In the genomic region with DNA sequence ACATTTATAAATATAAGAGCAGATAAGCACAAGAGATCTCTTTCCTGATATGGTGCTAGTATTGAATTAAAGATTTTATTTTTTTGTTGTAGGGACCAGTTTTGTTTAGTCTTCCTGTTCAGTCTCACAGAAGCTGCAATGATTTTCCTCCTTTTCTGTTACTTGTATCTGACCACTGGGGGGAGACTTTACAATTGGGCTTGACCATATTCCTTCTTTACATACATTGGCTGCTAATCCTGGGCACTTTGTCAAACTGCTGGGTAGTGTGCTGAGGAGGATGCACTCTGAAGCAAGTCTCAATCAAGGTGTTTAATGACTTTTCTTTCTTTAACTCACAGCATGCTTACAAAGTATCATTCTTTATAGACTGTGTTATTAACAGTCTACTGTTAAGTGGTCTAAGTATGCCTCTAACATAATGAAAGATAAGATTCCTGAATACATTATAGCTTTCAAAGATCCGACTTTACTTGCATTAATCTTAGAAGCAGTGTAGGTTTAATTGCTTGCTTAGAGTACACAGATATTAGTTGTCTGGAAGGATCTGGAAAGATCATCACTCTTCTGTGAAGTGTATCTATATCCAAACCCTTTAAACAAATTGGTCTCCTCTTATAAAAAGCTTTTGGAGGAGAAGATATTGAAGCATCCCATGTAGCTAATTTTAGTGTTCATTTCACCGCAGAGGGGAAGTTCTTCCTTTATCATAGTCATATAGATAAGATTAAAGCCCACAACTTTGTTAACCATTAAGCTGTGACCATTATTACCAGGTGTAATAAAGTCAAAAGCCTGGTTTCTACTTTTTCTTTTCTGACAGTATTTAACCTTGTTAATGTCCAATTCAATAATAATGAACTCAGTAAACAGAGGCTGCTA, we compare ENCODE assay signal across 8 cellular contexts.
A peak's percentile ranks its signal among the peaks of the same experiment; 100 is the strongest.
DNase-seq lines count a peak whose midpoint lies in the region; ATAC-seq and TF ChIP-seq lines count a peak whose summit lies in the region.

No MANE protein-coding gene starts in this region.

- peaks cover 53% of the 10 kb centered on the region for H3K4me1 Mint-ChIP-seq in stimulated activated naive CD8-positive, alpha-beta T cell treated with anti-CD3 and anti-CD28 coated beads, Interleukin-15, amount 100 ng/mL, for 72 hours
- peaks cover 30% of the 10 kb centered on the region for H3K4me1 Mint-ChIP-seq in T-helper 1 cell treated with Interleukin-12 subunit alpha and Interleukin-12 subunit beta and Interleukin-4 antibody, amounts not matched to agents 30 μg/mL and 1 μg/mL, for 36 hours (ENCODE audit: low read depth)

- H3K9me3 Mint-ChIP-seq in stimulated activated naive CD8-positive, alpha-beta T cell treated with anti-CD3 and anti-CD28 coated beads, Interleukin-15, amount 100 ng/mL, for 72 hours = no peaks in the 10 kb centered on the region
- no peaks in the 10 kb centered on the region for H3K9me3 Mint-ChIP-seq in T-helper 1 cell treated with Interleukin-12 subunit alpha and Interleukin-12 subunit beta and Interleukin-4 antibody, amounts not matched to agents 30 μg/mL and 1 μg/mL, for 36 hours

- no peak overlapping the region for H3K4me3 ChIP-seq in foreskin fibroblast (ENCODE audit: low read depth in 1 of 2, low read length in 2 of 2)

- peak overlapping the region; percentile 18 to 40 for H3K4me3 Mint-ChIP-seq in stimulated activated naive CD8-positive, alpha-beta T cell treated with anti-CD3 and anti-CD28 coated beads, Interleukin-15, amount 100 ng/mL, for 72 hours
- H3K4me3 Mint-ChIP-seq in T-helper 1 cell treated with Interleukin-12 subunit alpha and Interleukin-12 subunit beta and Interleukin-4 antibody, amounts not matched to agents 30 μg/mL and 1 μg/mL, for 36 hours = peak overlapping the region; percentile 33

- no peak for DNase-seq in stimulated activated naive CD8-positive, alpha-beta T cell treated with anti-CD3 and anti-CD28 coated beads, Interleukin-15, amount 100 ng/mL, for 72 hours
- DNase-seq in stimulated activated naive CD8-positive, alpha-beta T cell treated with anti-CD3 and anti-CD28 coated beads, Interleukin-15, Interleukin-2, amounts not matched to agents 100 U/mL and 50 U/mL, for 24 hours = no peak
- DNase-seq in NCI-H1436 (lab: John Stamatoyannopoulos, UW) = peak; percentile 43
- DNase-seq in foreskin fibroblast = peak; percentile 59 to 82
- peak; percentile 42 for DNase-seq in retina

- no peaks in the 10 kb centered on the region for H3K36me3 Mint-ChIP-seq in T-helper 1 cell treated with Interleukin-12 subunit alpha and Interleukin-12 subunit beta and Interleukin-4 antibody, amounts not matched to agents 30 μg/mL and 1 μg/mL, for 36 hours (ENCODE audit: low read depth)

- H3K27ac Mint-ChIP-seq in stimulated activated naive CD8-positive, alpha-beta T cell treated with anti-CD3 and anti-CD28 coated beads, Interleukin-15, amount 100 ng/mL, for 72 hours = no peak overlapping the region
- no peak overlapping the region for H3K27ac Mint-ChIP-seq in T-helper 1 cell treated with Interleukin-12 subunit alpha and Interleukin-12 subunit beta and Interleukin-4 antibody, amounts not matched to agents 30 μg/mL and 1 μg/mL, for 36 hours

- TF ChIP-seq CTCF in foreskin fibroblast (IDR thresholded peaks at IDR 0.05; ENCODE audit: low read depth, low read length) = peak; percentile 64

- no peak for ATAC-seq in stimulated activated naive CD8-positive, alpha-beta T cell treated with anti-CD3 and anti-CD28 coated beads, Interleukin-15, amount 100 ng/mL, for 72 hours
- ATAC-seq in stimulated activated naive CD8-positive, alpha-beta T cell treated with anti-CD3 and anti-CD28 coated beads, Interleukin-15, Interleukin-2, amounts not matched to agents 100 U/mL and 50 U/mL, for 24 hours = no peak
- ATAC-seq in HG02610 (IDR thresholded peaks at IDR 0.05; ENCODE audit: unreplicated experiment) (peak; percentile 23), HG02571 (IDR thresholded peaks at IDR 0.05; ENCODE audit: unreplicated experiment) (no peak)

- H3K27me3 Mint-ChIP-seq in stimulated activated naive CD8-positive, alpha-beta T cell treated with anti-CD3 and anti-CD28 coated beads, Interleukin-15, amount 100 ng/mL, for 72 hours = peaks cover 8% of the 10 kb centered on the region
- H3K27me3 Mint-ChIP-seq in T-helper 1 cell treated with Interleukin-12 subunit alpha and Interleukin-12 subunit beta and Interleukin-4 antibody, amounts not matched to agents 30 μg/mL and 1 μg/mL, for 36 hours (ENCODE audit: low read depth) = peaks cover 11% of the 10 kb centered on the region

Comparison
In these comparisons a context has a peak if more than half of its experiments do, and no peak if none do; other contexts are left out.
1. DNase-seq: peak in NCI-H1436 (single experiment), foreskin fibroblast (2 of 2) and retina (single experiment); none in stimulated activated naive CD8-positive, alpha-beta T cell treated with anti-CD3 and anti-CD28 coated beads, Interleukin-15, amount 100 ng/mL, for 72 hours (0 of 2) and stimulated activated naive CD8-positive, alpha-beta T cell treated with anti-CD3 and anti-CD28 coated beads, Interleukin-15, Interleukin-2, amounts not matched to agents 100 U/mL and 50 U/mL, for 24 hours (single experiment).